Comparison of ENCODE assay signal across 14 cellular contexts in the genomic region with DNA sequence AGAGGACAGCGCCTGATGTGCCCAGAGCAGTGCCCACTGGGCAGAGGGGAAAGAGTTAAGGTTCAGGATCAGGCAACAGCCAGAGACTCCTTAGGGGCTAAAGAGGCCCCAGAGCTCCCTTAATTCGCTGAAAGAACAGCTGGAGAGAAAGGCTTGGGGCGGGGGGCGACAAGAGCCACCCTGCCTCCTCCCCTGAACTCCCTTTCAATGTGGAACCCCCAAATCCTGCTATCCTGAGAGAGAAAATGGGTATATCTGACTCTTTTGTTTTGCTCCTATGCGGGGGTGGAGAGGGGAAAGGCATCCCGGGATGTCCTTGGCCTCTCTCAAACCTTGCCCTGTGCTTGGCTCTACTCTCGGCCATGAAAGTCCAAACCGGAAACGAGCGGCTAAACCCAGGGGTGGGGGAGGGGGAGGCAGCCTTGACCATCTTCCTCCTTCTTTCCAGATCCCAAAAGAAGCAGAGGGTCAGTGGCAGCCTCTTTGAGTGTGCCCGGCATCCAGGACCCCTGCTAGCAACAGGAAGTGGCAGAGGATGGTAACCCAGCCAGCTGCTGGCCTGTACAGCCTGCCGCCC. TPM values are rescaled to one million over a fixed set of nuclear protein-coding genes. Genes with fewer than 3 reads are reported as not detected.
DNase-seq lines count a peak whose midpoint lies in the region; ATAC-seq, FAIRE-seq and TF ChIP-seq lines count a peak whose summit lies in the region.
"Had no signal": no experiment of that assay in that cellular context is flagged by ENCODE, and none has a peak within 500 bp of the region (broad histone marks: within the 10 kb centered on the region; RNA-seq: fewer than 3 reads in every experiment).

No MANE protein-coding gene starts in this region.

- peaks cover 0 to 1% (median 0%) of the 10 kb centered on the region in 7 donors for H3K9me3 Mint-ChIP-seq in CD4-positive, CD25-positive, alpha-beta regulatory T cell
- H3K9me3 Mint-ChIP-seq: T-cell had no signal

- H3K36me3 ChIP-seq in CD4-positive, CD25-positive, alpha-beta regulatory T cell (ENCODE audit: control insufficient read depth, insufficient read depth, low read length): no peaks in the 10 kb centered on the region
- H3K36me3 ChIP-seq in WERI-Rb-1: no peaks in the 10 kb centered on the region; the same call in 1 of the 2 replicates

- intact Hi-C loops in right cardiac atrium (cut with DNase I) (no loop called here), sciatic nerve (cut with DNase I) (no loop called here), posterior cingulate gyrus (cut with DNase I) (no loop called here)

- H3K4me3 Mint-ChIP-seq in CD4-positive, CD25-positive, alpha-beta regulatory T cell: peak overlapping the region in 2 of 4 donors; percentile 15 to 44

- H3K4me3 ChIP-seq in CD4-positive, CD25-positive, alpha-beta regulatory T cell (ENCODE audit: low read depth, low read length): no peak overlapping the region
- H3K4me3 ChIP-seq in WERI-Rb-1 (ENCODE audit: low read depth, low read length): no peak overlapping the region
- H3K4me3 ChIP-seq in right cardiac atrium (ENCODE audit: low read length): no peak overlapping the region

- no peaks in the 10 kb centered on the region for H3K9me3 ChIP-seq in CD4-positive, CD25-positive, alpha-beta regulatory T cell (ENCODE audit: control insufficient read depth in 2 of 2, low read length in 2 of 2)
- H3K9me3 ChIP-seq in WERI-Rb-1 (ENCODE audit: severe bottlenecking) (no peaks in the 10 kb centered on the region), right cardiac atrium (ENCODE audit: control insufficient read depth, low read length) (no peaks in the 10 kb centered on the region)

- TF ChIP-seq CTCF in WERI-Rb-1 (IDR thresholded peaks at IDR 0.05; ENCODE audit: low read depth, low read length) (no peak), D721Med (IDR thresholded peaks at IDR 0.05; ENCODE audit: insufficient read depth, missing control alignments) (no peak)

- no peak overlapping the region for H3K27ac ChIP-seq in CD4-positive, CD25-positive, alpha-beta regulatory T cell (ENCODE audit: insufficient read depth, low read length, poor library complexity, severe bottlenecking)
- H3K27ac ChIP-seq in WERI-Rb-1 (peak overlapping the region; percentile 62), right cardiac atrium (ENCODE audit: low read length) (peak overlapping the region; percentile 80)

- no peak for FAIRE-seq in D721Med (lab: Jason Lieb, UNC)

- H3K27ac Mint-ChIP-seq in CD4-positive, CD25-positive, alpha-beta regulatory T cell: peak overlapping the region in 2 of 3 donors; percentile 12 to 51

- DNase-seq in CD4-positive, CD25-positive, alpha-beta regulatory T cell: no peak
- DNase-seq in WERI-Rb-1 (no peak), right cardiac atrium (peak; percentile 53 to 82 (median 82)), sciatic nerve (ENCODE audit: low spot score) (no peak), posterior cingulate gyrus (no peak), D721Med (ENCODE audit: insufficient read length, low spot score) (no peak), pons (ENCODE audit: low spot score) (no peak)
- DNase-seq: activated T-cell treated with anti-CD3 and anti-CD28 coated beads, Interleukin-2, amount 50 U/mL, for 48 hours; DMS 273 treated with DMSO at 0.1 percent for 48 hours; NCI-H1092 treated with DMSO at 0.1 percent for 48 hours; stimulated activated naive CD4-positive, alpha-beta T cell treated with Interleukin-2 at 50 U/mL for 16 hours; T-cell had no signal

- no peaks in the 10 kb centered on the region for H3K27me3 Mint-ChIP-seq in CD4-positive, CD25-positive, alpha-beta regulatory T cell
- H3K27me3 Mint-ChIP-seq: T-cell had no signal

- H3K36me3 Mint-ChIP-seq in CD4-positive, CD25-positive, alpha-beta regulatory T cell: no peaks in the 10 kb centered on the region
- H3K36me3 Mint-ChIP-seq: T-cell had no signal

- WGBS in right cardiac atrium: 18% methylated on average over 12 of the region's 12 CpGs

- no peaks in the 10 kb centered on the region for H3K27me3 ChIP-seq in CD4-positive, CD25-positive, alpha-beta regulatory T cell (ENCODE audit: control insufficient read depth, insufficient read depth, low read length)
- no peaks in the 10 kb centered on the region for H3K27me3 ChIP-seq in WERI-Rb-1 (ENCODE audit: insufficient read depth, low read depth, severe bottlenecking)
- no peaks in the 10 kb centered on the region for H3K27me3 ChIP-seq in right cardiac atrium (ENCODE audit: control insufficient read depth, insufficient read depth)

- no peak for ATAC-seq in CD4-positive, CD25-positive, alpha-beta regulatory T cell (ENCODE audit: low read depth in 2 of 2)
- ATAC-seq in right cardiac atrium: peak; percentile 14 to 20
- peak; percentile 50 for ATAC-seq in sciatic nerve
- no peak for ATAC-seq in GM21367 (IDR thresholded peaks at IDR 0.05; ENCODE audit: unreplicated experiment)
- ATAC-seq: T-cell had no signal

- peaks cover 0 to 63% (median 30%) of the 10 kb centered on the region in 4 donors for H3K4me1 Mint-ChIP-seq in CD4-positive, CD25-positive, alpha-beta regulatory T cell

- H3K4me1 ChIP-seq in CD4-positive, CD25-positive, alpha-beta regulatory T cell (ENCODE audit: control insufficient read depth, insufficient read depth, low read length, poor library complexity, severe bottlenecking): peaks cover 45% of the 10 kb centered on the region
- peaks cover 15% of the 10 kb centered on the region for H3K4me1 ChIP-seq in right cardiac atrium (ENCODE audit: control insufficient read depth, insufficient read depth, low read length)

RNA-seq across cellular contexts. Expression of gene PRKACA, which starts 4.7 kb away (rescaled TPM):
- 40.2 TPM for total RNA-seq in CD4-positive, CD25-positive, alpha-beta regulatory T cell
- polyA plus RNA-seq in CD4-positive, CD25-positive, alpha-beta regulatory T cell: 1 to 10 TPM in 2 of 4 donors, under 1 TPM in 2; 0.47 to 1.8 (median 1.00) TPM
- 100 to 1,000 TPM; 351 to 412 (median 373) TPM for total RNA-seq in right cardiac atrium
- polyA plus RNA-seq in right cardiac atrium: 256 TPM
- total RNA-seq in sciatic nerve: 78.0 TPM

RNA-seq across cellular contexts. Expression of gene SAMD1, which starts 22.3 kb away (rescaled TPM):
- 24.1 TPM for total RNA-seq in CD4-positive, CD25-positive, alpha-beta regulatory T cell
- 1 to 10 TPM in 2 of 4 donors, under 1 TPM in 2; 0.80 to 1.4 (median 1.0) TPM for polyA plus RNA-seq in CD4-positive, CD25-positive, alpha-beta regulatory T cell
- total RNA-seq in right cardiac atrium (10 to 100 TPM; 34.0 to 53.8 (median 42.5) TPM), sciatic nerve (22.2 TPM)
- 32.2 TPM for polyA plus RNA-seq in right cardiac atrium

RNA-seq across cellular contexts. Expression of gene ASF1B, which starts 23.5 kb away (rescaled TPM):
- 4.6 TPM for total RNA-seq in CD4-positive, CD25-positive, alpha-beta regulatory T cell
- 10 to 100 TPM in 1 of 4 donors, 1 to 10 TPM in 3; 6.2 to 10.1 (median 8.7) TPM for polyA plus RNA-seq in CD4-positive, CD25-positive, alpha-beta regulatory T cell
- total RNA-seq in right cardiac atrium (1 to 10 TPM in 3 of 4 donors, under 1 TPM in 1; 0.56 to 1.4 (median 1.2) TPM), sciatic nerve (0.22 TPM)
- 0.29 TPM for polyA plus RNA-seq in right cardiac atrium

RNA-seq across cellular contexts. Expression of gene C19orf67, which starts 27.3 kb away (rescaled TPM):
- not detected for total RNA-seq in CD4-positive, CD25-positive, alpha-beta regulatory T cell
- not detected for polyA plus RNA-seq in CD4-positive, CD25-positive, alpha-beta regulatory T cell
- total RNA-seq in right cardiac atrium (not detected), sciatic nerve (not detected)
- polyA plus RNA-seq in right cardiac atrium: not detected
- total RNA-seq: omental fat pad had no signal

RNA-seq across cellular contexts. Expression of gene MISP3, which starts 40.3 kb away (rescaled TPM):
- 0.91 TPM for total RNA-seq in CD4-positive, CD25-positive, alpha-beta regulatory T cell
- under 1 TPM in 3 of 4 donors, not detected in 1; 0.22 to 0.64 (median 0.44) TPM for polyA plus RNA-seq in CD4-positive, CD25-positive, alpha-beta regulatory T cell
- total RNA-seq in right cardiac atrium (10 to 100 TPM in 1 of 4 donors, 1 to 10 TPM in 3; 6.4 to 10.3 (median 9.2) TPM), sciatic nerve (5.6 TPM)
- polyA plus RNA-seq in right cardiac atrium: 11.1 TPM

Comparison
In these comparisons a context has a peak if more than half of its experiments do, and no peak if none do; other contexts are left out.
1. ATAC-seq: peak in right cardiac atrium (2 of 2) and sciatic nerve (single experiment); none in CD4-positive, CD25-positive, alpha-beta regulatory T cell (0 of 2) and GM21367 (single experiment).
2. DNase-seq: peak in right cardiac atrium (3 of 3); none in CD4-positive, CD25-positive, alpha-beta regulatory T cell (0 of 3), WERI-Rb-1 (single experiment), sciatic nerve (single experiment), posterior cingulate gyrus (0 of 10), D721Med (single experiment) and pons (single experiment).